Comparison of ENCODE assay signal across 33 cellular contexts in the genomic region with DNA sequence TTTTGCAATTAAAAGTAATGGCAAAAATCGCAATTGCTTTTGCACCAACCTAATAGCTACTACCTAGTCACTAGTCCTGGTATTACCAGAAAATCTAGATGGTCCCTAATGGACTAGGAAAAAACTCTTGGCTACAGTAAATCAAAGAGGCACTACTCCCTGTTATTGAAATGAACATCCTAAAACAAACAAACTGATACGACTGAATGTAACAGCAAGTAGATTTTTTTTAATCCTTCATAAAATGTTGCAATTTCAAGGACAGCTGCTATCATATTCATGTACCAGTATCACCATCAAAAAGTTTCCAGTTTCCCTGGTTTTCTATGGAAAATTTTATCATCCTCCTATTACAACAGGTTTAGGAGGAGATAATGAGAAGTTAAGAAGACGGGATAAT.
"Had no signal": no experiment of that assay in that cellular context is flagged by ENCODE, and none has a peak within 500 bp of the region (broad histone marks: within the 10 kb centered on the region; RNA-seq: fewer than 3 reads in every experiment).

No MANE protein-coding gene starts in this region.

- H3K9me3 ChIP-seq: adrenal gland, breast epithelium, gastroesophageal sphincter had no signal

- H3K36me3 ChIP-seq: adrenal gland, breast epithelium, WERI-Rb-1 had no signal

- H3K27ac ChIP-seq: adrenal gland, breast epithelium, cardiac muscle cell, coronary artery, dorsolateral prefrontal cortex, gastroesophageal sphincter, WERI-Rb-1 had no signal

- DNase-seq: activated B cell treated with CpG ODN at 0.5 μM for 24 hours; activated CD4-positive, alpha-beta T cell treated with anti-CD3 and anti-CD28 coated beads for 48 hours; activated CD4-positive, alpha-beta T cell treated with anti-CD3 and anti-CD28 coated beads, Interleukin-2, amount 50 U/mL, for 1 hour; activated CD4-positive, alpha-beta T cell treated with anti-CD3 and anti-CD28 coated beads, Interleukin-2, amount 50 U/mL, for 48 hours; activated CD8-positive, alpha-beta memory T cell treated with anti-CD3 and anti-CD28 coated beads for 24 hours; activated CD8-positive, alpha-beta T cell treated with anti-CD3 and anti-CD28 coated beads for 36 hours; activated effector memory CD4-positive, alpha-beta T cell treated with Interleukin-2 at 50 U/mL for 16 hours; activated gamma-delta T cell treated with Interleukin-2 at 50 U/mL for 16 hours; activated naive CD4-positive, alpha-beta T cell treated with anti-CD3 and anti-CD28 coated beads for 36 hours; activated naive CD8-positive, alpha-beta T cell treated with anti-CD3 and anti-CD28 coated beads for 36 hours; activated naive CD8-positive, alpha-beta T cell treated with anti-CD3 and anti-CD28 coated beads, Interleukin-2, amount 50 U/mL, for 24 hours; activated T-cell treated with anti-CD3 and anti-CD28 coated beads, Interleukin-2, amount 50 U/mL, for 4 hours; adrenal gland; amygdala; aorta; central memory CD4-positive, alpha-beta T cell; cerebellar nuclear complex; dorsolateral prefrontal cortex; effector memory CD4-positive, alpha-beta T cell; endodermal cell; foreskin melanocyte; head of caudate nucleus; T-helper 1 cell; T-helper 17 cell; T1000; WERI-Rb-1 had no signal

- H3K4me3 ChIP-seq: adrenal gland, breast epithelium, cardiac muscle cell, coronary artery, dorsolateral prefrontal cortex, gastroesophageal sphincter had no signal

- H3K27me3 ChIP-seq: adrenal gland, breast epithelium, cardiac muscle cell, gastroesophageal sphincter had no signal

- H3K4me1 ChIP-seq: adrenal gland, breast epithelium had no signal

- ATAC-seq: activated CD4-positive, CD25-positive, alpha-beta regulatory T cell treated with anti-CD3 and anti-CD28 coated beads, Interleukin-2, amount 50 U/mL, for 24 hours; activated CD8-positive, alpha-beta T cell treated with anti-CD3 and anti-CD28 coated beads for 36 hours; activated naive CD8-positive, alpha-beta T cell treated with anti-CD3 and anti-CD28 coated beads, Interleukin-2, amount 50 U/mL, for 24 hours; activated T-cell treated with anti-CD3 and anti-CD28 coated beads, Interleukin-2, amount 50 U/mL, for 4 hours; activated T-helper 17 cell treated with anti-CD3 and anti-CD28 coated beads, Interleukin-2, amount 50 U/mL, for 72 hours; esophagus mucosa; gastroesophageal sphincter; T-helper 17 cell had no signal
